In genomic region chr1:19336543-19336942, GRCh38 we compare ENCODE assay signal across 8 cellular contexts.
DNase-seq lines count a peak whose midpoint lies in the region; ATAC-seq and TF ChIP-seq lines count a peak whose summit lies in the region.
"Had no signal": no experiment of that assay in that cellular context is flagged by ENCODE, and none has a peak within 500 bp of the region (broad histone marks: within the 10 kb centered on the region; RNA-seq: fewer than 3 reads in every experiment).

No MANE protein-coding gene starts in this region.

- H3K9me3 Mint-ChIP-seq in T-helper 2 cell treated with Interferon-gamma antibody and Interleukin-4, amounts not matched to agents 5 μg/mL and 100 μg/mL, for 36 hours: no peaks in the 10 kb centered on the region
- H3K9me3 Mint-ChIP-seq: naive B cell had no signal

- no peak overlapping the region for H3K4me3 Mint-ChIP-seq in T-helper 2 cell treated with Interferon-gamma antibody and Interleukin-4, amounts not matched to agents 5 μg/mL and 100 μg/mL, for 36 hours

- peaks cover 18% of the 10 kb centered on the region for H3K36me3 Mint-ChIP-seq in T-helper 2 cell treated with Interferon-gamma antibody and Interleukin-4, amounts not matched to agents 5 μg/mL and 100 μg/mL, for 36 hours (ENCODE audit: low read depth)

- no peak overlapping the region for H3K4me3 ChIP-seq in epithelial cell of esophagus (ENCODE audit: low read length)

- no peak for TF ChIP-seq CTCF in epithelial cell of esophagus (IDR thresholded peaks at IDR 0.05; ENCODE audit: insufficient read depth, low read depth, low read length, missing control alignments)

- no peak overlapping the region for H3K27ac ChIP-seq in caudate nucleus (ENCODE audit: low read depth, low read length)

- DNase-seq in HK-2 (ENCODE audit: unreplicated experiment): peak; percentile 69
- DNase-seq in T-helper 2 cell treated with Interferon-gamma antibody and Interleukin-4, amounts not matched to agents 5 μg/mL and 100 μg/mL, for 36 hours (ENCODE audit: low spot score): peak; percentile 60
- DNase-seq in epithelial cell of esophagus (ENCODE audit: low read depth): peak; percentile 74
- DNase-seq in stimulated activated CD4-positive, alpha-beta T cell treated with anti-CD3 and anti-CD28 coated beads, TNF-alpha, amount 100 ng/mL, for 24 hours (ENCODE audit: low read depth in 3 of 3): peak; percentile 22 to 68 (median 31)
- no peak for DNase-seq in caudate nucleus (lab: John Stamatoyannopoulos, UW)
- DNase-seq in OCI-M2 (lab: John Stamatoyannopoulos, UW; ENCODE audit: unreplicated experiment): no peak
- DNase-seq: naive B cell had no signal

- no peak for ATAC-seq in GM18907 (IDR thresholded peaks at IDR 0.05; ENCODE audit: unreplicated experiment)

- H3K27ac Mint-ChIP-seq in T-helper 2 cell treated with Interferon-gamma antibody and Interleukin-4, amounts not matched to agents 5 μg/mL and 100 μg/mL, for 36 hours: peak overlapping the region; percentile 52

- no peaks in the 10 kb centered on the region for H3K4me1 Mint-ChIP-seq in T-helper 2 cell treated with Interferon-gamma antibody and Interleukin-4, amounts not matched to agents 5 μg/mL and 100 μg/mL, for 36 hours (ENCODE audit: low read depth)

- no peaks in the 10 kb centered on the region for H3K27me3 Mint-ChIP-seq in T-helper 2 cell treated with Interferon-gamma antibody and Interleukin-4, amounts not matched to agents 5 μg/mL and 100 μg/mL, for 36 hours (ENCODE audit: low read depth)
- H3K27me3 Mint-ChIP-seq: naive B cell had no signal

Comparison
In these comparisons a context has a peak if more than half of its experiments do, and no peak if none do; other contexts are left out.
1. DNase-seq: peak in HK-2 (single experiment), T-helper 2 cell treated with Interferon-gamma antibody and Interleukin-4, amounts not matched to agents 5 μg/mL and 100 μg/mL, for 36 hours (single experiment), epithelial cell of esophagus (single experiment) and stimulated activated CD4-positive, alpha-beta T cell treated with anti-CD3 and anti-CD28 coated beads, TNF-alpha, amount 100 ng/mL, for 24 hours (3 of 3); none in caudate nucleus (0 of 61) and OCI-M2 (single experiment).